19 cellular contexts compared by ENCODE assay signal in the genomic region with DNA sequence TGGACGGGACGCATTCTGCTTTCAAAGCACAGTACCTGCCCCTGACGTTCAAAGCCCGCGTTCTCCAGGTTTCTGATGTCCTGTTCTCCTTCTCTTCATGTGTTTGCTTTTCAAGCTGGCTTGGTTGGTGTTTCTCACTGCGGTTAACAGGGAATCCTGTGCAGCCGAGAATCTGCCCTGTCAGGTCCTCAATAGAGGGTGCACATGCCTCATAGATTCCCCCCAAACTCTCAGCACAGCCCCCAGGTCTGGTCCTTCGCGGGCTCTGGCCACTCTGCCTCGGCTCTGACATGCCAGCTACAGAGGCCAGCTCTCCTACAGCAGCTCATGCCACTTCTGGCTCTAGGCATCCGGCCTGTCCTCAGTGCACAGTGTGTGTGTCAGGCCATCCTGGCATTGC.
"Had no signal": no experiment of that assay in that cellular context is flagged by ENCODE, and none has a peak within 500 bp of the region (broad histone marks: within the 10 kb centered on the region; RNA-seq: fewer than 3 reads in every experiment).

No MANE protein-coding gene starts in this region.

- H3K9me3 ChIP-seq: colonic mucosa, neutrophil, thoracic aorta, transverse colon had no signal

- H3K4me3 ChIP-seq: colonic mucosa, heart left ventricle, left lung, lung, sigmoid colon, skin epidermis, stomach, thoracic aorta, transverse colon had no signal

- ATAC-seq: heart left ventricle, left lung had no signal

- H3K27ac Mint-ChIP-seq: nephron progenitor cell had no signal

- H3K36me3 ChIP-seq: colonic mucosa, heart left ventricle, left lung, neutrophil, sigmoid colon, stomach, thoracic aorta, transverse colon had no signal

- H3K4me3 Mint-ChIP-seq: nephron progenitor cell had no signal

- DNase-seq: effector CD8-positive, alpha-beta T cell; heart left ventricle; hippocampal formation; left lung; mesenchymal stem cell; naive B cell; nephron progenitor cell; posterior cingulate gyrus; sigmoid colon; stimulated activated CD4-positive, alpha-beta T cell treated with anti-CD3 and anti-CD28 coated beads, Interleukin-4, amount 100 ng/mL, for 4 hours; stimulated activated naive CD4-positive, alpha-beta T cell; stomach; substantia nigra; transverse colon had no signal

- H3K27me3 ChIP-seq: colonic mucosa, neutrophil had no signal

- H3K27ac ChIP-seq: colonic mucosa, heart left ventricle, left lung, neutrophil, sigmoid colon, skin epidermis, stomach, thoracic aorta, transverse colon had no signal

- H3K4me1 ChIP-seq: colonic mucosa, heart left ventricle, left lung, sigmoid colon, transverse colon had no signal
